In genomic region chr20:56362833-56363413, GRCh38 we compare ENCODE assay signal across 1 cellular context.
TF ChIP-seq lines count a peak whose summit lies in the region.

No MANE protein-coding gene starts in this region.

TF ChIP-seq in K562, 482 proteins besides CTCF, POLR2A, EP300 and RAD21 (continued from another document and continues in another):
- TF ChIP-seq THRA (IDR thresholded peaks at IDR 0.05) (no peak), CHD2 (IDR thresholded peaks at IDR 0.05; ENCODE audit: low read depth, low read length) (no peak), ZNF551 (CRISPR knock-in tag; IDR thresholded peaks at IDR 0.05) (no peak), PTBP1 (IDR thresholded peaks at IDR 0.05; ENCODE audit: low read depth, low read length) (peak; percentile 58; the same call in 1 of the 2 replicates), GTF3C2 (IDR thresholded peaks at IDR 0.05; ENCODE audit: borderline replicate concordance, extremely low read depth, insufficient read length) (no peak), CAMTA2 (CRISPR knock-in tag; conservative IDR thresholded peaks at IDR 0.05) (no peak), SAFB (IDR thresholded peaks at IDR 0.05; ENCODE audit: borderline replicate concordance, low read depth, low read length) (no peak), HNRNPLL (IDR thresholded peaks at IDR 0.05; ENCODE audit: low read depth, low read length, poor library complexity, severe bottlenecking) (no peak), ARID3B (CRISPR knock-in tag; IDR thresholded peaks at IDR 0.05; ENCODE audit: borderline replicate concordance) (no peak), SRSF1 (IDR thresholded peaks at IDR 0.05; ENCODE audit: low read depth, low read length) (no peak), LCOR (CRISPR knock-in tag; IDR thresholded peaks at IDR 0.05) (no peak), ATF7 (IDR thresholded peaks at IDR 0.05) (peak; percentile 94), ZNF140 (CRISPR knock-in tag; IDR thresholded peaks at IDR 0.05) (no peak), NFIC (IDR thresholded peaks at IDR 0.05) (peak; percentile 96), YY1 (IDR thresholded peaks at IDR 0.05; ENCODE audit: borderline replicate concordance in 1 of 3, control insufficient read depth in 1 of 3, extremely low read depth in 1 of 3, insufficient read depth in 3 of 3, insufficient read length in 1 of 3, insufficient replicate concordance in 2 of 3, low read depth in 1 of 3, low read length in 2 of 3) (peak in 2 of 3 experiments; percentile 7 to 42), ELK1 (CRISPR knock-in tag; IDR thresholded peaks at IDR 0.05) (no peak), CSDE1 (IDR thresholded peaks at IDR 0.05) (no peak), ZNF232 (CRISPR knock-in tag; IDR thresholded peaks at IDR 0.05) (no peak), NCOA4 (IDR thresholded peaks at IDR 0.05; ENCODE audit: partially characterized antibody) (no peak), ZBTB26 (CRISPR knock-in tag; IDR thresholded peaks at IDR 0.05) (no peak), ZNF778 (CRISPR knock-in tag; IDR thresholded peaks at IDR 0.05) (no peak), NCOA2 (IDR thresholded peaks at IDR 0.05; ENCODE audit: partially characterized antibody in 2 of 2) (no peak), CLOCK (CRISPR knock-in tag; IDR thresholded peaks at IDR 0.05; ENCODE audit: borderline replicate concordance) (peak; percentile 27; the same call in 1 of the 2 replicates), CHD1 (IDR thresholded peaks at IDR 0.05; ENCODE audit: low read length) (no peak), RBM17 (IDR thresholded peaks at IDR 0.05; ENCODE audit: borderline replicate concordance, low read depth, low read length) (no peak), HNRNPL (IDR thresholded peaks at IDR 0.05; ENCODE audit: low read depth, low read length) (0 out of 2 replicates have a peak, but pooled peaks have one; percentile 37), HMBOX1 (IDR thresholded peaks at IDR 0.05) (peak; percentile 91), ZNF408 (CRISPR knock-in tag; IDR thresholded peaks at IDR 0.05; ENCODE audit: low read depth) (no peak), SMARCA5 (IDR thresholded peaks at IDR 0.05) (no peak), MITF (IDR thresholded peaks at IDR 0.05) (peak; percentile 89), ZBTB7A (IDR thresholded peaks at IDR 0.05; ENCODE audit: borderline replicate concordance, control insufficient read depth, low read depth, low read length) (peak; percentile 91; the same call in 1 of the 2 replicates), NBN (IDR thresholded peaks at IDR 0.05; ENCODE audit: low read depth) (peak; percentile 59; the same call in 1 of the 2 replicates), HLTF (IDR thresholded peaks at IDR 0.05) (peak; percentile 88), HDAC8 (tag; IDR thresholded peaks at IDR 0.05) (no peak), CREB1 (IDR thresholded peaks at IDR 0.05) (peak; percentile 70), CREB1 (CRISPR knock-in tag; IDR thresholded peaks at IDR 0.05) (no peak), BACH1 (tag; IDR thresholded peaks at IDR 0.05) (peak; percentile 10; the same call in 1 of the 2 replicates), JUN (IDR thresholded peaks at IDR 0.05; ENCODE audit: borderline replicate concordance, low read depth, low read length) (peak; percentile 50; the same call in 1 of the 2 replicates), JUN (CRISPR knock-in tag; IDR thresholded peaks at IDR 0.05; ENCODE audit: borderline replicate concordance) (no peak), ZC3H8 (IDR thresholded peaks at IDR 0.05) (no peak), PHF8 (IDR thresholded peaks at IDR 0.05; ENCODE audit: borderline replicate concordance, low read length) (no peak), SAFB2 (IDR thresholded peaks at IDR 0.05; ENCODE audit: borderline replicate concordance, low read depth, low read length, severe bottlenecking) (no peak), MCM3 (IDR thresholded peaks at IDR 0.05) (no peak), ETS1 (conservative IDR thresholded peaks at IDR 0.05; ENCODE audit: control insufficient read depth, low read depth, low read length) (peak; percentile 81; the same call in 1 of the 2 replicates), TBL1XR1 (IDR thresholded peaks at IDR 0.05; ENCODE audit: low read length in 2 of 2) (peak in 1 of 2 experiments; percentile 90; a peak in 2 of 4 replicates), SMAD2 (IDR thresholded peaks at IDR 0.05; ENCODE audit: low read depth, low read length) (no peak), YBX1 (IDR thresholded peaks at IDR 0.05) (no peak), RUNX1 (IDR thresholded peaks at IDR 0.05; ENCODE audit: low read depth) (peak; percentile 91), MYNN (IDR thresholded peaks at IDR 0.05) (peak; percentile 97), MYNN (CRISPR knock-in tag; IDR thresholded peaks at IDR 0.05) (no peak), DIDO1 (tag; IDR thresholded peaks at IDR 0.05; ENCODE audit: low read depth) (no peak), SIX5 (IDR thresholded peaks at IDR 0.05; ENCODE audit: borderline replicate concordance in 1 of 2, insufficient read depth in 1 of 2, low read depth in 1 of 2, low read length in 2 of 2) (no peak), ZNF431 (CRISPR knock-in tag; IDR thresholded peaks at IDR 0.05) (no peak), KHSRP (IDR thresholded peaks at IDR 0.05) (peak; percentile 63), TSC22D4 (tag; IDR thresholded peaks at IDR 0.05) (no peak), NR3C1 (CRISPR knock-in tag; IDR thresholded peaks at IDR 0.05) (no peak), DLX4 (CRISPR knock-in tag; IDR thresholded peaks at IDR 0.05) (no peak), E2F3 (CRISPR knock-in tag; IDR thresholded peaks at IDR 0.05) (peak; percentile 45; the same call in 1 of the 2 replicates), OTX1 (CRISPR knock-in tag; IDR thresholded peaks at IDR 0.05) (no peak), HNRNPUL1 (IDR thresholded peaks at IDR 0.05; ENCODE audit: low read length) (no peak), NR2C1 (IDR thresholded peaks at IDR 0.05) (peak; percentile 66), NR2C1 (tag; IDR thresholded peaks at IDR 0.05) (peak; percentile 68), ZNF12 (CRISPR knock-in tag; IDR thresholded peaks at IDR 0.05) (no peak)
